Comparison of ENCODE assay signal across 18 cellular contexts in the genomic region with DNA sequence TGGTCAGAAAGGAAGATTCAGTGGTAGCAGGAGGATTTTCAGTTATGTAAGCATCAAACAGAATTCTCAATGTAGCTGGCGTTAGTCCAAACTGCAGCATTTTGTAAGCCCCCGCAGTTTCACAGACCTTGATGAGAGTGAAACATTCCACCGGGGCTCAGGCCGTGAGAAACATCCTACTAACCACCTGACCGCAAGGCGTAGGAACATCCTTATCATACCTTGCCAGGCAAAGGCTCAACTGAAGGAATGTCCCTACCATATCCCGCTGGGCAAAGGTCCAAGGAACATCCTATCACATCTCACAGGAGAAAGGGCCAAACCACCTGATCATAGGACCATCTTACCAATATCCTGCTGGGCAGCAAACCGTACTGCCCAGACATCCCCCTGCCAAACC.
DNase-seq lines count a peak whose midpoint lies in the region; FAIRE-seq and TF ChIP-seq lines count a peak whose summit lies in the region.
"Had no signal": no experiment of that assay in that cellular context is flagged by ENCODE, and none has a peak within 500 bp of the region (broad histone marks: within the 10 kb centered on the region; RNA-seq: fewer than 3 reads in every experiment).

No MANE protein-coding gene starts in this region.

- H2AFZ ChIP-seq in hepatocyte: no peak overlapping the region
- H2AFZ ChIP-seq: GM23338 had no signal

- H3K4me2 ChIP-seq in hepatocyte: no peak overlapping the region
- H3K4me2 ChIP-seq: GM23338 had no signal

- no peaks in the 10 kb centered on the region for H3K36me3 ChIP-seq in hepatocyte (replicated peaks; ENCODE audit: insufficient read depth, low read depth)
- H3K36me3 ChIP-seq in tibial artery: no peaks in the 10 kb centered on the region

- H3K9me2 ChIP-seq in hepatocyte (replicated peaks; ENCODE audit: insufficient read depth): no peaks in the 10 kb centered on the region

- no peak for FAIRE-seq in urothelium cell line (lab: Jason Lieb, UNC)
- FAIRE-seq: GM12891, GM18507 had no signal

- H3K27ac ChIP-seq in hepatocyte (no peak overlapping the region), tibial artery (no peak overlapping the region)
- H3K27ac ChIP-seq: 22Rv1 had no signal

- H3K4me1 ChIP-seq in hepatocyte (ENCODE audit: insufficient read depth) (no peaks in the 10 kb centered on the region), tibial artery (peaks cover 0 to 12% (median 4%) of the 10 kb centered on the region in 4 donors)

- peak; percentile 44 for DNase-seq in NCI-H82 (lab: John Stamatoyannopoulos, UW)
- DNase-seq in NCI-H82 treated with DMSO at 0.1 percent for 48 hours (lab: John Stamatoyannopoulos, UW; ENCODE audit: unreplicated experiment): no peak
- DNase-seq in hepatocyte (ENCODE audit: low spot score): peak; percentile 19
- DNase-seq in urothelium cell line (ENCODE audit: low spot score): peak; percentile 31
- no peak for DNase-seq in tibial artery
- DNase-seq in A172 (ENCODE audit: low spot score): no peak
- DNase-seq: C1 segment of cervical spinal cord; Calu3; CD4-positive, alpha-beta memory T cell; COR-L47; DMS53; DMS79 treated with DMSO at 0.1 percent for 48 hours; GF-D8; H9 had no signal

- TF ChIP-seq CTCF in hepatocyte (IDR thresholded peaks at IDR 0.05; ENCODE audit: poor library complexity) (no peak), tibial artery (IDR thresholded peaks at IDR 0.05) (no peak)

- no peaks in the 10 kb centered on the region for H4K20me1 ChIP-seq in hepatocyte (ENCODE audit: insufficient read depth, poor library complexity, severe bottlenecking)

- H3K27me3 ChIP-seq in hepatocyte: no peaks in the 10 kb centered on the region
- no peaks in the 10 kb centered on the region for H3K27me3 ChIP-seq in tibial artery

- H3K4me3 ChIP-seq in hepatocyte: no peak overlapping the region
- H3K4me3 ChIP-seq in tibial artery: no peak overlapping the region
- H3K4me3 ChIP-seq: GM23338 had no signal

- WGBS in hepatocyte (ENCODE audit: low lambda C conversion rate, missing lambda C conversion rate): 91% methylated on average over 8 of the region's 8 CpGs

- H3K79me2 ChIP-seq in hepatocyte: no peaks in the 10 kb centered on the region

- H3K9me3 ChIP-seq in hepatocyte (ENCODE audit: low read depth) (no peaks in the 10 kb centered on the region), tibial artery (no peaks in the 10 kb centered on the region)

- intact Hi-C loops in tibial artery (cut with DNase I; ENCODE audit: low total_unique reads): no loop called here

Comparison
In these comparisons a context has a peak if more than half of its experiments do, and no peak if none do; other contexts are left out.
1. DNase-seq: peak in NCI-H82 (single experiment), hepatocyte (single experiment) and urothelium cell line (single experiment); none in NCI-H82 treated with DMSO at 0.1 percent for 48 hours (single experiment), tibial artery (0 of 2) and A172 (single experiment).